In genomic region chr3:132303341-132304201, GRCh38 we compare ENCODE assay signal across 9 cellular contexts. TPM values are rescaled to one million over a fixed set of nuclear protein-coding genes. Genes with fewer than 3 reads are reported as not detected.
A peak's percentile ranks its signal among the peaks of the same experiment; 100 is the strongest.
DNase-seq lines count a peak whose midpoint lies in the region; ATAC-seq and TF ChIP-seq lines count a peak whose summit lies in the region.
"Not testable (repeated sequence)": the region's sequence is repeated elsewhere in the genome, so short reads cannot be mapped to it uniquely, and the experiment has no call there.
"Had no signal": no experiment of that assay in that cellular context is flagged by ENCODE, and none has a peak within 500 bp of the region (broad histone marks: within the 10 kb centered on the region; RNA-seq: fewer than 3 reads in every experiment).

No MANE protein-coding gene starts in this region.

- CTCF ChIA-PET in Calu3 (lab: Charles Lee): interaction anchor here (1.1 kb wide), 1 partner anchor 13 kb away, joined by 3 read pairs; the partner anchor contains the start of gene ACP3

- not testable (repeated sequence) for H3K27me3 ChIP-seq in prostate gland (replicated peaks; ENCODE audit: insufficient read depth)

- not testable (repeated sequence) for H3K36me3 Mint-ChIP-seq in Calu3 (ENCODE audit: insufficient read depth, unreplicated experiment); dendritic cell treated with granulocyte-macrophage colony-stimulating factor and Interleukin-4, amounts not matched to agents 40 ng/mL and 50 ng/mL, for 4 days (ENCODE audit: low read depth)

- peak overlapping the region; percentile 68 for H3K27ac Mint-ChIP-seq in Calu3 (ENCODE audit: unreplicated experiment)
- H3K27ac Mint-ChIP-seq in dendritic cell treated with granulocyte-macrophage colony-stimulating factor and Interleukin-4, amounts not matched to agents 40 ng/mL and 50 ng/mL, for 4 days: peak overlapping the region; percentile 16

- not testable (repeated sequence) for H3K4me1 ChIP-seq in mucosa of descending colon (ENCODE audit: low read depth); prostate gland (replicated peaks)

- TF ChIP-seq CTCF in Calu3 (IDR thresholded peaks at IDR 0.05; ENCODE audit: unreplicated experiment); VCaP (conservative IDR thresholded peaks at IDR 0.05); mucosa of descending colon (IDR thresholded peaks at IDR 0.05); prostate gland (IDR thresholded peaks at IDR 0.05): not testable (repeated sequence)

- intact Hi-C loops in Calu3 (cut with micrococcal nuclease; ENCODE audit: unreplicated experiment): loop anchor here (1.0 to 5.0 kb wide), 3 partner anchors 14 to 47 kb away; partner anchors contain the start of gene ACP3
- intact Hi-C loops in dendritic cell treated with granulocyte-macrophage colony-stimulating factor and Interleukin-4, amounts not matched to agents 40 ng/mL and 50 ng/mL, for 4 days (cut with micrococcal nuclease); mucosa of descending colon (cut with DNase I, micrococcal nuclease); prostate gland (cut with DNase I): not testable (repeated sequence)

- peak; percentile 92 for ATAC-seq in mucosa of descending colon

- not testable (repeated sequence) for H3K27me3 Mint-ChIP-seq in Calu3 (ENCODE audit: unreplicated experiment); dendritic cell treated with granulocyte-macrophage colony-stimulating factor and Interleukin-4, amounts not matched to agents 40 ng/mL and 50 ng/mL, for 4 days

- not testable (repeated sequence) for H3K4me3 ChIP-seq in mucosa of descending colon, prostate gland

- not testable (repeated sequence) for BruUV-seq in Calu3 (replicated peaks; lab: Mats Ljungman, UMichigan)

- WGBS in prostate gland: 79% methylated on average over 6 of the region's 6 CpGs

- not testable (repeated sequence) for TF ChIP-seq POLR2A in prostate gland (IDR thresholded peaks at IDR 0.05)

- peak; percentile 74 for DNase-seq in Calu3
- DNase-seq in MV-4-11 (lab: John Stamatoyannopoulos, UW): peak; percentile 42
- DNase-seq in mucosa of descending colon: peak in 1 of 3 donors; percentile 31
- not testable (repeated sequence) for DNase-seq in prostate gland (ENCODE audit: low spot score)

- H3K4me1 Mint-ChIP-seq in Calu3 (ENCODE audit: low read depth, unreplicated experiment): peaks cover 44% of the 10 kb centered on the region
- H3K4me1 Mint-ChIP-seq in dendritic cell treated with granulocyte-macrophage colony-stimulating factor and Interleukin-4, amounts not matched to agents 40 ng/mL and 50 ng/mL, for 4 days (ENCODE audit: low read depth): peaks cover 23% of the 10 kb centered on the region

- H3K9me3 Mint-ChIP-seq in Calu3 (ENCODE audit: low read depth, unreplicated experiment); dendritic cell treated with granulocyte-macrophage colony-stimulating factor and Interleukin-4, amounts not matched to agents 40 ng/mL and 50 ng/mL, for 4 days: not testable (repeated sequence)

- not testable (repeated sequence) for H3K36me3 ChIP-seq in mucosa of descending colon (ENCODE audit: low read depth); prostate gland

- H3K4me3 Mint-ChIP-seq in Calu3 (ENCODE audit: low read depth, unreplicated experiment): peak overlapping the region; percentile 42
- not testable (repeated sequence) for H3K4me3 Mint-ChIP-seq in dendritic cell treated with granulocyte-macrophage colony-stimulating factor and Interleukin-4, amounts not matched to agents 40 ng/mL and 50 ng/mL, for 4 days

- not testable (repeated sequence) for H3K9me3 ChIP-seq in mucosa of descending colon, prostate gland

- H3K27ac ChIP-seq in VCaP (peak overlapping the region; percentile 100), prostate gland (peak overlapping the region; percentile 74 to 89)

RNA-seq across cellular contexts. Expression of gene ACP3, which starts 13.6 kb away (rescaled TPM):
- 3.8 and 5.8 TPM in 2 replicates for total RNA-seq in Calu3 (2022)
- 10 to 100 TPM in 1 of 3 donors, 1 to 10 TPM in 2; 6.9 to 27.5 (median 9.6) TPM for total RNA-seq in mucosa of descending colon
- over 10,000 TPM in 1 of 2 donors, 1,000 to 10,000 TPM in 1; 1,778 to 14,359 TPM for total RNA-seq in prostate gland
- total RNA-seq: A172; CD4-positive, CD25-positive, alpha-beta regulatory T cell; CD8-positive, alpha-beta memory T cell had no signal

Comparison
In these comparisons a context has a peak if more than half of its experiments do, and no peak if none do; other contexts are left out.
1. RNA of gene ACP3, which starts 13.6 kb away (total RNA-seq): 1,778 to 14,359 TPM in prostate gland; 6.9 to 27.5 TPM in mucosa of descending colon and 3.8 to 5.8 TPM in Calu3; every median in the first group is over 10 times any median in the second.